In genomic region chr6:125300992-125301434, GRCh38 we compare ENCODE assay signal across 8 cellular contexts. TPM values are rescaled to one million over a fixed set of nuclear protein-coding genes. Genes with fewer than 3 reads are reported as not detected.
DNase-seq lines count a peak whose midpoint lies in the region; ATAC-seq and TF ChIP-seq lines count a peak whose summit lies in the region.

No MANE protein-coding gene starts in this region.

- H3K36me3 Mint-ChIP-seq in natural killer cell: peaks cover 17% of the 10 kb centered on the region

- H3K36me3 ChIP-seq in PC-9 (ENCODE audit: low read depth): peaks cover 31% of the 10 kb centered on the region
- H3K36me3 ChIP-seq in endocrine pancreas (ENCODE audit: control insufficient read depth, insufficient read depth, low read length): peaks cover 2% of the 10 kb centered on the region

- H3K27me3 ChIP-seq in PC-9 (ENCODE audit: insufficient read depth, low read depth) (no peaks in the 10 kb centered on the region), endocrine pancreas (ENCODE audit: control insufficient read depth, insufficient read depth, low read length) (no peaks in the 10 kb centered on the region)

- peak overlapping the region; percentile 82 to 89 for H3K27ac Mint-ChIP-seq in natural killer cell

- peak; percentile 10 for DNase-seq in activated CD4-positive, alpha-beta T cell treated with anti-CD3 and anti-CD28 coated beads for 48 hours
- no peak for DNase-seq in activated CD4-positive, alpha-beta T cell treated with anti-CD3 and anti-CD28 coated beads, Interleukin-2, amount 50 U/mL, for 4 hours
- DNase-seq in PC-9 (no peak), natural killer cell (no peak), germinal center (ENCODE audit: low spot score) (no peak)
- no peak for DNase-seq in activated effector memory CD4-positive, alpha-beta T cell treated with anti-CD3 and anti-CD28 coated beads, Interleukin-2, amount 50 U/mL, for 16 hours

- H3K79me2 ChIP-seq in PC-9 (ENCODE audit: low read depth): peaks cover 28% of the 10 kb centered on the region

- no peaks in the 10 kb centered on the region for H3K9me2 ChIP-seq in PC-9 (ENCODE audit: insufficient read depth)

- H3K4me3 ChIP-seq in PC-9: peak overlapping the region; percentile 89
- H3K4me3 ChIP-seq in endocrine pancreas (ENCODE audit: control insufficient read depth, insufficient read depth, low read length): peak overlapping the region; percentile 95

- peak overlapping the region; percentile 97 for H2AFZ ChIP-seq in PC-9

- peaks cover 8% of the 10 kb centered on the region; the same call in 1 of the 2 replicates for H3F3A ChIP-seq in PC-9 (ENCODE audit: insufficient read depth, low read depth)

- H3K9me3 ChIP-seq in PC-9 (ENCODE audit: insufficient read depth, low read depth) (no peaks in the 10 kb centered on the region), endocrine pancreas (ENCODE audit: control insufficient read depth, low read length) (no peaks in the 10 kb centered on the region)

- intact Hi-C loops in PC-9 (cut with micrococcal nuclease; ENCODE audit: unreplicated experiment) (loop anchor here (2.0 to 10.0 kb wide), 3 partner anchors 99 to 336 kb away; partner anchors contain the start of gene RNF217), natural killer cell (cut with micrococcal nuclease) (loop anchor here (10.0 kb wide), 1 partner anchor 146 kb away; the partner anchor contains the start of gene TPD52L1)

- ATAC-seq in natural killer cell (no peak), HG03457 (IDR thresholded peaks at IDR 0.05; ENCODE audit: unreplicated experiment) (no peak)

- H3K27me3 Mint-ChIP-seq in natural killer cell (ENCODE audit: low read depth in 2 of 2): peaks cover 0 to 16% of the 10 kb centered on the region in 2 donors

- BruUV-seq in PC-9 (replicated peaks; lab: Mats Ljungman, UMichigan): no TSS peak

- peaks cover 0 to 3% of the 10 kb centered on the region in 2 donors for H3K9me3 Mint-ChIP-seq in natural killer cell

- peak overlapping the region; percentile 94 for H3K4me3 Mint-ChIP-seq in natural killer cell

- H3K4me1 Mint-ChIP-seq in natural killer cell: peaks cover 57 to 63% of the 10 kb centered on the region in 2 donors

- H3K27ac ChIP-seq in PC-9: peak overlapping the region; percentile 60

- peak overlapping the region; percentile 84 for H3K4me2 ChIP-seq in PC-9

- POLR2A ChIA-PET in PC-9 (lab: Charles Lee; ENCODE audit: unreplicated experiment): no interaction called here

- H3K9ac ChIP-seq in endocrine pancreas (ENCODE audit: control insufficient read depth, insufficient read depth, low read length): peak overlapping the region; percentile 89

- no peaks in the 10 kb centered on the region for H4K20me1 ChIP-seq in PC-9 (ENCODE audit: insufficient read depth)

- H3K4me1 ChIP-seq in PC-9 (replicated peaks; ENCODE audit: insufficient read depth) (peaks cover 12% of the 10 kb centered on the region), endocrine pancreas (ENCODE audit: control insufficient read depth, insufficient read depth, low read length) (peaks cover 6% of the 10 kb centered on the region)

- TF ChIP-seq CTCF in PC-9 (conservative IDR thresholded peaks at IDR 0.05) (no peak), natural killer cell (IDR thresholded peaks at IDR 0.05) (no peak)

- CTCF ChIA-PET in PC-9 (lab: Charles Lee): interaction anchor here (1.1 kb wide), 1 partner anchor 176 kb away, joined by 5 read pairs; no protein-coding TSS in a partner anchor

RNA-seq across cellular contexts. Expression of gene HDDC2, which starts 0.8 kb away (rescaled TPM):
- total RNA-seq in PC-9 (2021): 50.1 and 55.2 TPM in 2 replicates
- total RNA-seq in natural killer cell: 10 to 100 TPM; 53.5 to 87.5 (median 57.3) TPM
